ENCODE assay signal across 16 cellular contexts in the genomic region with DNA sequence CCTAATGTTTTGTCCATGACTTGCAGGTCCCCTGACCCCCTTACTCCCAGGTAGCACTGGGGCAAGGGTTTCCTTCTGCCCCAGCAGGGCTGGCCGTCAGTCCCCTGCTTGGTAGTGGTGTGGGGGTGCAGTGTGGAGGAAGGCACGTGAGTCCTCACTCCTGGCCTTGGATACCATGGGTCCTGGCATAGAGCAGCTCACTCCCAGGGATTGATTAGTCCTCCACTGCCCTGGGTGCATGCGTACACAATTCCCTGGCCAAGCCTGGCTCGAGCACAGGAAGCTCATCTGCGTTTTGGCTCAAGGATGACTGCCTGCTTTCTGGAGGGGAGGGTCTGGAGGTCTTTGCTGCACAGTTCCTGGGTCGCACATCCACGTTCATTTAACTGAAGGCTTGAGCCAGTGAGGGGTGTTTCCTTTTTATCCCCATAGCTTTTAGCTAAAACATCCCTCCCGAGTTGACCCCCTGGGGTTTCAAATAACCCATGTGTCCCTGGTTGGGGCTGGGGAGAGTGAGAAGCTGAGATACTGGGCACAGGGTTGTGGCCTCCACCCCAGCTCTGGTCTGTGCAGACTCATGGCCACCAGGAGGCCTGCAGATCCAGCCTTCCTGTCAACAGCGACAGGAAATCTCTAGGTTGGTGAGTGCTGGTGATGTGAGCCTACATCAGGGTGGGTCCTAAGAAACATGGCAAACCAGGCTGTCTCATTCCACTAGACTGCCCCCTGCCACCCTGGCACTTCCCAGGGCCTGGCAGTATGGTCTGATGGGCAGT. TPM values are rescaled to one million over a fixed set of nuclear protein-coding genes. Genes with fewer than 3 reads are reported as not detected.
DNase-seq lines count a peak whose midpoint lies in the region; ATAC-seq and TF ChIP-seq lines count a peak whose summit lies in the region.
"Had no signal": no experiment of that assay in that cellular context is flagged by ENCODE, and none has a peak within 500 bp of the region (broad histone marks: within the 10 kb centered on the region; RNA-seq: fewer than 3 reads in every experiment).

No MANE protein-coding gene starts in this region.

- 61 to 92% methylated on average over 4 to 9 of the region's 9 CpGs for WGBS in body of pancreas, 2 donors

- 0 out of 4 replicates have a peak, but pooled peaks cover 0 to 3% of the 10 kb centered on the region in 2 experiments for H3K36me3 ChIP-seq in HCT116 (ENCODE audit: control insufficient read depth in 1 of 2, insufficient read depth in 2 of 2, low read length in 2 of 2)
- H3K36me3 ChIP-seq in body of pancreas (replicated peaks in 1 of 2; ENCODE audit: insufficient read depth in 1 of 2, low read depth in 2 of 2), result no peaks in the 10 kb centered on the region
- H3K36me3 ChIP-seq in lower lobe of right lung, result peaks cover 53% of the 10 kb centered on the region

- no peak for DNase-seq in activated CD4-positive, alpha-beta T cell treated with anti-CD3 and anti-CD28 coated beads for 36 hours
- DNase-seq in activated CD4-positive, alpha-beta T cell treated with anti-CD3 and anti-CD28 coated beads, Interleukin-2, amount 50 U/mL, for 4 hours, result no peak
- DNase-seq in HCT116 (ENCODE audit: low read depth, low spot score), result no peak
- peak; percentile 40 to 55 (median 51) for DNase-seq in body of pancreas
- no peak for DNase-seq in lower lobe of right lung
- DNase-seq in HCEC 1CT, result no peak
- no peak for DNase-seq in NOMO-1 (lab: John Stamatoyannopoulos, UW; ENCODE audit: unreplicated experiment in 2 of 2)
- DNase-seq: effector CD4-positive, alpha-beta T cell; foreskin fibroblast; NCI-H2107; NCI-H526 treated with DMSO at 0.1 percent for 48 hours; PC-3 had no signal

- H3K9me3 Mint-ChIP-seq in activated CD4-positive, alpha-beta T cell treated with anti-CD3 and anti-CD28 coated beads for 36 hours (ENCODE audit: low read depth), result no peaks in the 10 kb centered on the region
- H3K9me3 Mint-ChIP-seq: activated naive CD4-positive, alpha-beta T cell treated with anti-CD3 and anti-CD28 coated beads, Interleukin-2, amount 50 U/mL, for 24 hours had no signal

- BruUV-seq in HCT116 (replicated peaks; lab: Mats Ljungman, UMichigan), result no TSS peak

- H3K9me3 ChIP-seq in HCT116 (ENCODE audit: control insufficient read depth in 1 of 2, insufficient read depth in 1 of 2, low read depth in 1 of 2, low read length in 2 of 2), result no peaks in the 10 kb centered on the region
- no peaks in the 10 kb centered on the region for H3K9me3 ChIP-seq in body of pancreas
- no peaks in the 10 kb centered on the region for H3K9me3 ChIP-seq in lower lobe of right lung

- no peaks in the 10 kb centered on the region for H3K79me2 ChIP-seq in HCT116 (ENCODE audit: insufficient read depth, low read length)

- peaks cover 40% of the 10 kb centered on the region for H3K4me1 Mint-ChIP-seq in activated CD4-positive, alpha-beta T cell treated with anti-CD3 and anti-CD28 coated beads for 36 hours

- no peak overlapping the region for H3K4me3 Mint-ChIP-seq in activated CD4-positive, alpha-beta T cell treated with anti-CD3 and anti-CD28 coated beads for 36 hours
- H3K4me3 Mint-ChIP-seq: activated naive CD4-positive, alpha-beta T cell treated with anti-CD3 and anti-CD28 coated beads, Interleukin-2, amount 50 U/mL, for 24 hours; CD14-positive monocyte had no signal

- H3K9me2 ChIP-seq in HCT116 (ENCODE audit: insufficient read depth), result no peaks in the 10 kb centered on the region

- TF ChIP-seq CTCF in HCT116 (IDR thresholded peaks at IDR 0.05 in 2 of 3, conservative IDR thresholded peaks at IDR 0.05 in 1 of 3; ENCODE audit: borderline replicate concordance in 1 of 3, insufficient read depth in 1 of 3, low read depth in 2 of 3, low read length in 2 of 3) (no peak), body of pancreas (IDR thresholded peaks at IDR 0.05) (peak in 2 of 7 experiments; percentile 8 to 10), lower lobe of right lung (IDR thresholded peaks at IDR 0.05) (no peak)

- peak overlapping the region; percentile 27 for H3K27ac Mint-ChIP-seq in activated CD4-positive, alpha-beta T cell treated with anti-CD3 and anti-CD28 coated beads for 36 hours
- H3K27ac Mint-ChIP-seq: CD14-positive monocyte had no signal

- TF ChIP-seq POLR2A in HCT116 (IDR thresholded peaks at IDR 0.05; ENCODE audit: borderline replicate concordance, extremely low read depth, insufficient read depth, insufficient read length), result no peak
- no peak for TF ChIP-seq POLR2A in body of pancreas (IDR thresholded peaks at IDR 0.05)

- H3K4me3 ChIP-seq in HCT116 (replicated peaks in 1 of 2; ENCODE audit: low read depth in 1 of 2, low read length in 2 of 2) (no peak overlapping the region), body of pancreas (no peak overlapping the region), lower lobe of right lung (no peak overlapping the region)

- H3K27ac ChIP-seq in HCT116 (ENCODE audit: low read depth, low read length) (no peak overlapping the region), body of pancreas (peak overlapping the region in 3 of 4 donors; percentile 10 to 33 (median 18)), lower lobe of right lung (peak overlapping the region; percentile 86)
- H3K27ac ChIP-seq: 22Rv1 had no signal

- H4K20me1 ChIP-seq in HCT116 (ENCODE audit: insufficient read depth), result no peaks in the 10 kb centered on the region

- CTCF ChIA-PET in activated CD4-positive, alpha-beta T cell treated with anti-CD3 and anti-CD28 coated beads for 36 hours (lab: Charles Lee), result interaction anchor here (0.6 to 19.8 kb wide), 4 partner anchors 8 to 46 kb away, joined by 3 to 647 read pairs (median 8); a partner anchor contains a TSS
- CTCF ChIA-PET in HCT116 (lab: Charles Lee), result no interaction called here

- RAD21 ChIA-PET in HCT116 (lab: Charles Lee; ENCODE audit: low non-redundant PET in 1 of 2, low total read pairs in 2 of 2, uncharacterized antibody in 2 of 2, unreplicated experiment in 2 of 2), result no interaction called here

- peaks cover 88% of the 10 kb centered on the region for H3K36me3 Mint-ChIP-seq in activated CD4-positive, alpha-beta T cell treated with anti-CD3 and anti-CD28 coated beads for 36 hours (ENCODE audit: low read depth)

- intact Hi-C loops in activated CD4-positive, alpha-beta T cell treated with anti-CD3 and anti-CD28 coated beads for 36 hours (cut with DNase I, micrococcal nuclease), result no loop called here
- intact Hi-C loops in HCT116 (cut with micrococcal nuclease) (no loop called here), body of pancreas (cut with DNase I) (no loop called here), lower lobe of right lung (cut with DNase I) (no loop called here)

- H2AFZ ChIP-seq in HCT116 (ENCODE audit: low read depth, low read length, poor library complexity, severe bottlenecking), result no peak overlapping the region

- no peaks in the 10 kb centered on the region for H3K27me3 Mint-ChIP-seq in activated CD4-positive, alpha-beta T cell treated with anti-CD3 and anti-CD28 coated beads for 36 hours
- H3K27me3 Mint-ChIP-seq: activated naive CD4-positive, alpha-beta T cell treated with anti-CD3 and anti-CD28 coated beads, Interleukin-2, amount 50 U/mL, for 24 hours had no signal

- TF ChIP-seq RAD21 in HCT116 (IDR thresholded peaks at IDR 0.05; ENCODE audit: low read depth), result no peak

- no peaks in the 10 kb centered on the region for H3K27me3 ChIP-seq in HCT116 (ENCODE audit: insufficient read depth, low read length)
- no peaks in the 10 kb centered on the region for H3K27me3 ChIP-seq in body of pancreas
- no peaks in the 10 kb centered on the region for H3K27me3 ChIP-seq in lower lobe of right lung (ENCODE audit: low read depth)

- H3K4me1 ChIP-seq in HCT116 (ENCODE audit: control insufficient read depth in 1 of 2, insufficient read depth in 2 of 2, low read length in 2 of 2), result no peaks in the 10 kb centered on the region
- H3K4me1 ChIP-seq in body of pancreas, result peaks cover 58% of the 10 kb centered on the region
- peaks cover 48% of the 10 kb centered on the region for H3K4me1 ChIP-seq in lower lobe of right lung

- POLR2A ChIA-PET in activated CD4-positive, alpha-beta T cell treated with anti-CD3 and anti-CD28 coated beads for 36 hours (lab: Charles Lee), result interaction anchor here (0.5 to 1.4 kb wide), 3 partner anchors 13 to 276 kb away, joined by 3 to 4 read pairs (median 3); a partner anchor contains a TSS
- POLR2A ChIA-PET in HCT116 (lab: Charles Lee), result no interaction called here

- no peak overlapping the region for H3K9ac ChIP-seq in HCT116 (ENCODE audit: low read length)

- H3K4me2 ChIP-seq in HCT116 (ENCODE audit: low read length), result no peak overlapping the region

- ATAC-seq in activated CD4-positive, alpha-beta T cell treated with anti-CD3 and anti-CD28 coated beads for 36 hours, result no peak
- ATAC-seq in HCT116 (peak; percentile 31; the same call in 1 of the 2 replicates), body of pancreas (peak; percentile 56), lower lobe of right lung (no peak), GM21717 (IDR thresholded peaks at IDR 0.05; ENCODE audit: unreplicated experiment) (no peak)
- ATAC-seq: PC-3 had no signal

TF ChIP-seq in HCT116, 20 proteins besides CTCF, POLR2A, EP300 and RAD21 (continues in another document):
- no peak for TF ChIP-seq CBX3 (IDR thresholded peaks at IDR 0.05; ENCODE audit: low read depth)
- TF ChIP-seq, protein P1, sequence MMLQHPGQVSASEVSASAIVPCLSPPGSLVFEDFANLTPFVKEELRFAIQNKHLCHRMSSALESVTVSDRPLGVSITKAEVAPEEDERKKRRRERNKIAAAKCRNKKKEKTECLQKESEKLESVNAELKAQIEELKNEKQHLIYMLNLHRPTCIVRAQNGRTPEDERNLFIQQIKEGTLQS (IDR thresholded peaks at IDR 0.05), result no peak
- TF ChIP-seq SP1 (IDR thresholded peaks at IDR 0.05; ENCODE audit: low read depth), result no peak
- no peak for TF ChIP-seq ZFX (IDR thresholded peaks at IDR 0.05)
- TF ChIP-seq ZNF274 (IDR thresholded peaks at IDR 0.05; ENCODE audit: low read depth, low read length), result no peak

RNA-seq across cellular contexts. Expression of a gene that starts 11.5 kb away (rescaled TPM):
- 10 to 100 TPM; 61.6 to 77.7 TPM for total RNA-seq in activated CD4-positive, alpha-beta T cell treated with anti-CD3 and anti-CD28 coated beads for 36 hours
- 20.5 TPM for total RNA-seq in HCT116 (2021; ENCODE audit: unreplicated experiment)
- polyA plus RNA-seq in HCT116 (2012), result 11.3 and 15.1 TPM in 2 replicates
- total RNA-seq in body of pancreas, result 1 to 10 TPM; 6.7 to 9.6 TPM
- total RNA-seq in lower lobe of right lung, result 28.4 TPM

RNA-seq across cellular contexts. Expression of a gene that starts 13.3 kb away (rescaled TPM):
- total RNA-seq in activated CD4-positive, alpha-beta T cell treated with anti-CD3 and anti-CD28 coated beads for 36 hours, result 10 to 100 TPM; 31.7 to 31.9 TPM
- total RNA-seq in HCT116 (2021; ENCODE audit: unreplicated experiment) (10.1 TPM), body of pancreas (10 to 100 TPM in 1 of 2 donors, 1 to 10 TPM in 1; 6.3 to 11.4 TPM), lower lobe of right lung (6.7 TPM)
- polyA plus RNA-seq in HCT116 (2012), result 9.5 and 10.5 TPM in 2 replicates

RNA-seq across cellular contexts. Expression of a gene that starts 30.7 kb away (rescaled TPM):
- 100 to 1,000 TPM; 265 to 269 TPM for total RNA-seq in activated CD4-positive, alpha-beta T cell treated with anti-CD3 and anti-CD28 coated beads for 36 hours
- 4.5 TPM for total RNA-seq in HCT116 (2021; ENCODE audit: unreplicated experiment)
- polyA plus RNA-seq in HCT116 (2012), result 5.0 and 5.1 TPM in 2 replicates
- total RNA-seq in body of pancreas, result 10 to 100 TPM in 1 of 2 donors, 1 to 10 TPM in 1; 4.9 to 19.8 TPM
- total RNA-seq in lower lobe of right lung, result 48.8 TPM

RNA-seq across cellular contexts. Expression of a gene that starts 36.1 kb away (rescaled TPM):
- 100 to 1,000 TPM; 178 to 218 TPM for total RNA-seq in activated CD4-positive, alpha-beta T cell treated with anti-CD3 and anti-CD28 coated beads for 36 hours
- 87.3 TPM for total RNA-seq in HCT116 (2021; ENCODE audit: unreplicated experiment)
- 79.5 and 97.2 TPM in 2 replicates for polyA plus RNA-seq in HCT116 (2012)
- 10 to 100 TPM; 23.6 to 29.3 TPM for total RNA-seq in body of pancreas
- total RNA-seq in lower lobe of right lung, result 68.6 TPM

Comparison
In these comparisons a context has a peak if more than half of its experiments do, and no peak if none do; other contexts are left out.
1. ATAC-seq: peak in HCT116 (single experiment) and body of pancreas (single experiment); none in activated CD4-positive, alpha-beta T cell treated with anti-CD3 and anti-CD28 coated beads for 36 hours (single experiment), lower lobe of right lung (0 of 2) and GM21717 (single experiment).
2. DNase-seq: peak in body of pancreas (4 of 4); none in activated CD4-positive, alpha-beta T cell treated with anti-CD3 and anti-CD28 coated beads for 36 hours (single experiment), activated CD4-positive, alpha-beta T cell treated with anti-CD3 and anti-CD28 coated beads, Interleukin-2, amount 50 U/mL, for 4 hours (0 of 2), HCT116 (single experiment), lower lobe of right lung (single experiment), HCEC 1CT (single experiment) and NOMO-1 (0 of 2).